Comparison of ENCODE assay signal across 8 cellular contexts in genomic region chr10:103396067-103396788, GRCh38. TPM values are rescaled to one million over a fixed set of nuclear protein-coding genes. Genes with fewer than 3 reads are reported as not detected.
DNase-seq lines count a peak whose midpoint lies in the region; FAIRE-seq and TF ChIP-seq lines count a peak whose summit lies in the region.

Gene ATP5MK, minus strand, starts transcription at chr10:103396475. Its CDS starts 4,018 bp downstream, at chr10:103392457.
Gene PDCD11, plus strand, starts transcription at chr10:103396626. Its CDS starts 1,801 bp downstream, at chr10:103398427.

- H2BK20ac ChIP-seq in H1 (ENCODE audit: low read length), result no peak within 1 kb of the TSS

- peaks cover 2% of the 10 kb centered on the region in 2 experiments for H4K20me1 ChIP-seq in H1 (replicated peaks in 1 of 2; ENCODE audit: control insufficient read depth in 1 of 2, insufficient read depth in 2 of 2, low read length in 2 of 2)

- H2BK12ac ChIP-seq in H1 (ENCODE audit: low read depth, low read length) (no peak within 1 kb of the TSS), mesenchymal stem cell (ENCODE audit: low read length in 2 of 2) (peak within 1 kb of the TSS in 1 of 2 experiments; percentile 15)

- H3K27ac ChIP-seq in H1 (ENCODE audit: low read depth, low read length), result peak within 1 kb of the TSS; percentile 37
- peak within 1 kb of the TSS; percentile 70 for H3K27ac ChIP-seq in mesenchymal stem cell (ENCODE audit: low read length, poor library complexity, severe bottlenecking)

- H3K9ac ChIP-seq in H1 (replicated peaks in 1 of 4; ENCODE audit: extremely low read depth in 1 of 4, low read depth in 3 of 4, low read length in 3 of 4) (peak within 1 kb of the TSS; percentile 82 to 92 (median 84)), mesenchymal stem cell (ENCODE audit: low read length) (peak within 1 kb of the TSS; percentile 99)

- TF ChIP-seq POLR2A in H1 (IDR thresholded peaks at IDR 0.05; ENCODE audit: control extremely low read depth in 1 of 2, low read depth in 2 of 2, low read length in 2 of 2), result peak; percentile 66 to 81

- H3K4me1 ChIP-seq in H1 (replicated peaks in 1 of 4; ENCODE audit: control insufficient read depth in 3 of 4, insufficient read depth in 4 of 4, low read length in 3 of 4), result peaks cover 0 to 10% (median 2%) of the 10 kb centered on the region in 4 experiments; a peak in 6 of 7 replicates
- peaks cover 11% of the 10 kb centered on the region for H3K4me1 ChIP-seq in mesenchymal stem cell (ENCODE audit: control insufficient read depth, insufficient read depth, low read depth, low read length)

- TF ChIP-seq CTCF in GM20000 (IDR thresholded peaks at IDR 0.05; ENCODE audit: extremely low read depth, missing control alignments), result no peak
- TF ChIP-seq CTCF in H1 (IDR thresholded peaks at IDR 0.05; ENCODE audit: control extremely low read depth in 1 of 3, insufficient read depth in 1 of 3, low read depth in 1 of 3, low read length in 3 of 3), result peak in 1 of 3 experiments; percentile 17; a peak in 1 of 4 replicates

- FAIRE-seq in H1 (lab: Jason Lieb, UNC), result peak; percentile 81

- H3K4me2 ChIP-seq in H1 (ENCODE audit: insufficient read depth in 1 of 2, low read depth in 2 of 2, low read length in 2 of 2) (peak within 1 kb of the TSS; percentile 93 to 95), mesenchymal stem cell (ENCODE audit: low read length, poor library complexity, severe bottlenecking) (peak within 1 kb of the TSS; percentile 84)

- H3K36me3 ChIP-seq in H1 (ENCODE audit: control insufficient read depth in 2 of 4, insufficient read depth in 4 of 4, low read length in 3 of 4) (peaks cover 19 to 53% (median 27%) of the 10 kb centered on the region in 4 experiments), mesenchymal stem cell (ENCODE audit: control insufficient read depth in 1 of 2, insufficient read depth in 2 of 2, low read depth in 1 of 2, low read length in 2 of 2) (peaks cover 28 to 62% of the 10 kb centered on the region in 2 experiments)

- H3K56ac ChIP-seq in H1 (replicated peaks; ENCODE audit: insufficient read length, low read depth, low read length), result no peak within 1 kb of the TSS

- H2AFZ ChIP-seq in H1 (ENCODE audit: low read length) (peak within 1 kb of the TSS; percentile 80; the same call in 1 of the 2 replicates), mesenchymal stem cell (ENCODE audit: low read depth, low read length) (peak within 1 kb of the TSS; percentile 66)

- H2AK5ac ChIP-seq in H1 (ENCODE audit: low read depth, low read length), result peak within 1 kb of the TSS; percentile 33; the same call in 1 of the 2 replicates
- H2AK5ac ChIP-seq in mesenchymal stem cell (ENCODE audit: low read length, severe bottlenecking), result peak within 1 kb of the TSS; percentile 67

- CTCF ChIA-PET in H1 (lab: Charles Lee; ENCODE audit: partially characterized antibody), result interaction anchor here (2.1 kb wide), 1 partner anchor 20 kb away, joined by 12 read pairs; no protein-coding TSS in a partner anchor

- H3K9me3 ChIP-seq in H1 (ENCODE audit: insufficient read depth in 2 of 2, low read depth in 1 of 2, low read length in 1 of 2), result no peaks in the 10 kb centered on the region
- no peaks in the 10 kb centered on the region for H3K9me3 ChIP-seq in mesenchymal stem cell (ENCODE audit: control insufficient read depth, low read length)

- H4K91ac ChIP-seq in H1 (replicated peaks; ENCODE audit: insufficient read length, low read length) (no peak within 1 kb of the TSS), mesenchymal stem cell (ENCODE audit: low read length) (peak within 1 kb of the TSS; percentile 57)

- H3K79me2 ChIP-seq in H1 (ENCODE audit: control insufficient read depth in 1 of 2, insufficient read depth in 2 of 2, low read length in 2 of 2), result peaks cover 14 to 56% of the 10 kb centered on the region in 2 experiments

- POLR2A ChIA-PET in H1 (lab: Charles Lee; ENCODE audit: partially characterized antibody), result interaction anchor here (0.8 to 2.5 kb wide), 15 partner anchors 9 to 97 kb away, joined by 3 to 13 read pairs (median 3); partner anchors contain the start of genes NEURL1 and PCGF6

- H4K8ac ChIP-seq in H1 (ENCODE audit: extremely low read depth, insufficient read depth, low read length) (peak within 1 kb of the TSS; percentile 53), mesenchymal stem cell (ENCODE audit: low read length) (peak within 1 kb of the TSS; percentile 58)

- WGBS in H1 (ENCODE audit: extremely low coverage in 1 of 2, insufficient coverage in 1 of 2, insufficient read length in 1 of 2, insufficient replicate concordance in 2 of 2, low coverage in 1 of 2, low lambda C conversion rate in 2 of 2, missing lambda C conversion rate in 1 of 2), 2 experiments, result 1% methylated on average over 56 of the region's 56 CpGs; no CpG with 5 or more reads in 1 of the 2 experiments
- under 1% methylated on average over 56 of the region's 56 CpGs for WGBS in mesenchymal stem cell

- H2BK5ac ChIP-seq in H1 (ENCODE audit: low read depth, low read length) (peak within 1 kb of the TSS; percentile 83), mesenchymal stem cell (ENCODE audit: low read depth, low read length, poor library complexity, severe bottlenecking) (peak within 1 kb of the TSS; percentile 60)

- H4K5ac ChIP-seq in H1 (ENCODE audit: insufficient read length, low read depth, low read length), result peak within 1 kb of the TSS; percentile 48

- no peak for TF ChIP-seq EP300 in H1 (IDR thresholded peaks at IDR 0.05; ENCODE audit: borderline replicate concordance in 1 of 2, low read depth in 2 of 2, low read length in 2 of 2)

- H3K4me3 ChIP-seq in H1 (ENCODE audit: extremely low read depth in 1 of 4, insufficient read depth in 2 of 4, low read depth in 3 of 4, low read length in 4 of 4) (peak within 1 kb of the TSS; percentile 96 to 99 (median 96)), mesenchymal stem cell (ENCODE audit: insufficient read depth in 1 of 2, low read depth in 1 of 2, low read length in 2 of 2) (peak within 1 kb of the TSS; percentile 87 to 97)

- DNase-seq in COLO829 (ENCODE audit: low spot score) (peak; percentile 90), GM20000 (ENCODE audit: low spot score) (peak; percentile 92), HT1080 (ENCODE audit: low read depth) (peak; percentile 99), NOMO-1 treated with DMSO at 0.1 percent for 48 hours (lab: John Stamatoyannopoulos, UW; ENCODE audit: unreplicated experiment) (peak; percentile 99), H1 (ENCODE audit: low read depth in 1 of 2, low spot score in 2 of 2) (peak; percentile 85 to 91), mesenchymal stem cell (peak; percentile 99)
- DNase-seq in activated CD8-positive, alpha-beta memory T cell treated with anti-CD3 and anti-CD28 coated beads for 48 hours (ENCODE audit: low read depth in 2 of 3, low spot score in 2 of 3), result peak; percentile 81 to 90 (median 89)
- peak; percentile 92 for DNase-seq in stimulated activated CD8-positive, alpha-beta memory T cell treated with anti-CD3 and anti-CD28 coated beads, Interleukin-15, amount 100 ng/mL, for 1 hour (ENCODE audit: low read depth)

- H3K18ac ChIP-seq in H1 (ENCODE audit: extremely low read depth, low read length), result peak within 1 kb of the TSS; percentile 90
- H3K18ac ChIP-seq in mesenchymal stem cell (ENCODE audit: low read depth in 1 of 2, low read length in 2 of 2), result peak within 1 kb of the TSS; percentile 80 to 96

- H2BK15ac ChIP-seq in H1 (ENCODE audit: low read length) (no peak within 1 kb of the TSS), mesenchymal stem cell (ENCODE audit: low read depth, poor library complexity, severe bottlenecking) (peak within 1 kb of the TSS; percentile 33)

- peaks cover 13% of the 10 kb centered on the region for H3K23me2 ChIP-seq in H1 (ENCODE audit: low read depth, low read length)

- H3K27me3 ChIP-seq in H1 (replicated peaks in 1 of 4; ENCODE audit: control insufficient read depth in 3 of 4, extremely low read depth in 1 of 4, insufficient read depth in 3 of 4, low read length in 3 of 4), result no peaks in the 10 kb centered on the region
- H3K27me3 ChIP-seq in mesenchymal stem cell (ENCODE audit: control insufficient read depth in 1 of 2, insufficient read depth in 1 of 2, low read length in 2 of 2), result no peaks in the 10 kb centered on the region

- no peak within 1 kb of the TSS for H2BK120ac ChIP-seq in H1 (replicated peaks; ENCODE audit: low read depth, low read length)
- peak within 1 kb of the TSS; percentile 83 for H2BK120ac ChIP-seq in mesenchymal stem cell (ENCODE audit: low read depth, low read length)

- H3K14ac ChIP-seq in H1 (ENCODE audit: insufficient read length) (no peak within 1 kb of the TSS), mesenchymal stem cell (ENCODE audit: low read length in 2 of 2) (peak within 1 kb of the TSS in 1 of 2 experiments; percentile 82)

- H3K4ac ChIP-seq in H1 (replicated peaks; ENCODE audit: insufficient read length, low read depth, low read length), result no peak within 1 kb of the TSS
- H3K4ac ChIP-seq in mesenchymal stem cell (ENCODE audit: low read depth in 1 of 2, low read length in 2 of 2), result peak within 1 kb of the TSS; percentile 15 to 98

- no peak for TF ChIP-seq RAD21 in H1 (IDR thresholded peaks at IDR 0.05 in 1 of 2, conservative IDR thresholded peaks at IDR 0.05 in 1 of 2; ENCODE audit: low read depth in 2 of 2, low read length in 2 of 2)

- H3K23ac ChIP-seq in H1 (ENCODE audit: insufficient read length) (no peak within 1 kb of the TSS), mesenchymal stem cell (ENCODE audit: low read length in 2 of 2) (peak within 1 kb of the TSS; percentile 3 to 99)

- H3K79me1 ChIP-seq in H1 (ENCODE audit: low read depth, low read length) (peaks cover 12% of the 10 kb centered on the region), mesenchymal stem cell (replicated peaks; ENCODE audit: low read length, poor library complexity, severe bottlenecking) (peaks cover 18% of the 10 kb centered on the region)

RNA-seq across cellular contexts. Expression of gene ATP5MK, which starts in this region (rescaled TPM):
- total RNA-seq in HT1080 (2014; rRNA removed; shearing (Covaris generic)), result 285 and 369 TPM in 2 replicates
- 577 and 739 TPM in 2 replicates for polyA plus RNA-seq in HT1080 (2015; cell fraction: cytosol; rRNA removed)
- 165 and 221 TPM in 2 replicates for polyA plus RNA-seq in HT1080 (2015; cell fraction: nucleus; rRNA removed)
- total RNA-seq in H1 (2021; fragmentation: NEBNext Ultra II Directional; extraction: Animal tissue kit (Norgen Biotek cat#: 25700)), result 312 and 339 TPM in 2 replicates
- 144 and 280 TPM in 2 replicates for polyA plus RNA-seq in H1 (2011; rRNA removed)
- 298 TPM for polyA plus RNA-seq in H1 (2011; cell fraction: cytosol; rRNA removed)
- polyA plus RNA-seq in H1 (2011; cell fraction: nucleus; rRNA removed), result 42.4 TPM
- polyA plus RNA-seq in H1 (2012, experiment 1 of 2), result 189 to 357 TPM (median 246 TPM) in 4 replicates
- 776 TPM for polyA plus RNA-seq in H1 (2012, experiment 2 of 2)
- 668 TPM for polyA plus RNA-seq in H1 (2013, experiment 1 of 2)
- polyA plus RNA-seq in H1 (2013, experiment 2 of 2), result 698 TPM
- 18.2 and 24.8 TPM in 2 replicates for polyA minus RNA-seq in H1 (2011; rRNA and poly(A)+ RNA removed)
- 13.4 TPM for polyA minus RNA-seq in H1 (2011; cell fraction: cytosol; rRNA and poly(A)+ RNA removed)
- 30.1 TPM for polyA minus RNA-seq in H1 (2011; cell fraction: nucleus; rRNA and poly(A)+ RNA removed)
- 1,004 TPM for polyA plus RNA-seq in mesenchymal stem cell (2013, experiment 1 of 2)
- 995 TPM for polyA plus RNA-seq in mesenchymal stem cell (2013, experiment 2 of 2)

RNA-seq across cellular contexts. Expression of gene PDCD11, which starts in this region (rescaled TPM):
- total RNA-seq in HT1080 (2014; rRNA removed; shearing (Covaris generic)), result 86.0 and 89.4 TPM in 2 replicates
- 17.8 and 20.2 TPM in 2 replicates for polyA plus RNA-seq in HT1080 (2015; cell fraction: cytosol; rRNA removed)
- 146 and 147 TPM in 2 replicates for polyA plus RNA-seq in HT1080 (2015; cell fraction: nucleus; rRNA removed)
- 78.5 and 79.1 TPM in 2 replicates for total RNA-seq in H1 (2021; fragmentation: NEBNext Ultra II Directional; extraction: Animal tissue kit (Norgen Biotek cat#: 25700))
- polyA plus RNA-seq in H1 (2011; rRNA removed), result 18.1 and 24.3 TPM in 2 replicates
- polyA plus RNA-seq in H1 (2011; cell fraction: cytosol; rRNA removed), result 30.7 TPM
- polyA plus RNA-seq in H1 (2011; cell fraction: nucleus; rRNA removed), result 90.1 TPM
- 53.2 to 61.0 TPM (median 55.8 TPM) in 4 replicates for polyA plus RNA-seq in H1 (2012, experiment 1 of 2)
- polyA plus RNA-seq in H1 (2012, experiment 2 of 2), result 12.5 TPM
- polyA plus RNA-seq in H1 (2013, experiment 1 of 2), result 44.6 TPM
- polyA plus RNA-seq in H1 (2013, experiment 2 of 2), result 49.0 TPM
- polyA minus RNA-seq in H1 (2011; rRNA and poly(A)+ RNA removed), result 91.5 and 96.4 TPM in 2 replicates
- 37.8 TPM for polyA minus RNA-seq in H1 (2011; cell fraction: cytosol; rRNA and poly(A)+ RNA removed)
- polyA minus RNA-seq in H1 (2011; cell fraction: nucleus; rRNA and poly(A)+ RNA removed), result 71.9 TPM
- polyA plus RNA-seq in mesenchymal stem cell (2013, experiment 1 of 2), result 10.6 TPM
- polyA plus RNA-seq in mesenchymal stem cell (2013, experiment 2 of 2), result 10.0 TPM

Comparison
In these comparisons a context has a peak if more than half of its experiments do, and no peak if none do; other contexts are left out.
1. Peak in every context shown above with its lines: DNase-seq, H3K4me3 ChIP-seq and H3K27ac ChIP-seq.